Comparison of ENCODE assay signal across 8 cellular contexts in genomic region chr17:38750044-38750311, GRCh38. TPM values are rescaled to one million over a fixed set of nuclear protein-coding genes. Genes with fewer than 3 reads are reported as not detected.
DNase-seq lines count a peak whose midpoint lies in the region; ATAC-seq and TF ChIP-seq lines count a peak whose summit lies in the region.

No MANE protein-coding gene starts in this region.

- peaks cover 23% of the 10 kb centered on the region for H3K36me3 Mint-ChIP-seq in CD4-positive, alpha-beta T cell (ENCODE audit: low read depth)

- peak overlapping the region; percentile 99; the same call in 1 of the 2 replicates for H3K4me2 ChIP-seq in OCI-LY3 (ENCODE audit: low read length)

- peaks cover 52% of the 10 kb centered on the region for H3K79me2 ChIP-seq in OCI-LY3 (ENCODE audit: low read length)

- no peak for TF ChIP-seq CTCF in CD4-positive, alpha-beta T cell (IDR thresholded peaks at IDR 0.05)
- TF ChIP-seq CTCF in OCI-LY3 (IDR thresholded peaks at IDR 0.05; ENCODE audit: low read depth, low read length) (no peak), epithelial cell of esophagus (IDR thresholded peaks at IDR 0.05; ENCODE audit: insufficient read depth, low read depth, low read length, missing control alignments) (no peak), neutrophil (IDR thresholded peaks at IDR 0.05) (no peak)

- H3K9ac ChIP-seq in OCI-LY3 (ENCODE audit: low read length), result no peak overlapping the region

- no peak overlapping the region for H3K27ac Mint-ChIP-seq in CD4-positive, alpha-beta T cell

- intact Hi-C loops in CD4-positive, alpha-beta T cell (cut with DNase I, micrococcal nuclease), result loop anchor here (5.0 to 10.0 kb wide), 3 partner anchors 73 to 405 kb away; partner anchors contain the start of gene PLXDC1 (in 1 of the 2)

- H3K36me3 ChIP-seq in OCI-LY3 (replicated peaks; ENCODE audit: low read depth, low read length) (peaks cover 13% of the 10 kb centered on the region), neutrophil (peaks cover 17% of the 10 kb centered on the region)

- DNase-seq in CD4-positive, alpha-beta T cell, result no peak
- DNase-seq in epithelial cell of esophagus (ENCODE audit: low read depth) (no peak), kidney tubule cell (ENCODE audit: low spot score) (no peak), KBM-7 (no peak), GDM1 (lab: John Stamatoyannopoulos, UW) (no peak)

- CTCF ChIA-PET in CD4-positive, alpha-beta T cell (lab: Charles Lee), result interaction anchor here (1.2 kb wide), 1 partner anchor 15 kb away, joined by 3 read pairs; no protein-coding TSS in a partner anchor

- no peak overlapping the region for H2AFZ ChIP-seq in OCI-LY3 (ENCODE audit: low read depth, low read length)

- H3K27ac ChIP-seq in CD4-positive, alpha-beta T cell (ENCODE audit: low read depth, low read length), result no peak overlapping the region
- H3K27ac ChIP-seq in OCI-LY3 (ENCODE audit: low read length) (no peak overlapping the region), neutrophil (no peak overlapping the region)

- H3K4me3 Mint-ChIP-seq in CD4-positive, alpha-beta T cell, result peak overlapping the region; percentile 99

- in situ Hi-C loops in KBM-7 (cut with MboI; ENCODE audit: low pct_unique_long_range_greater_than_20kb, low sequenced_read_pairs), result no loop called here

- H3K27me3 Mint-ChIP-seq in CD4-positive, alpha-beta T cell, result peaks cover 44% of the 10 kb centered on the region

- H3K4me3 ChIP-seq in OCI-LY3 (ENCODE audit: low read length) (no peak overlapping the region), epithelial cell of esophagus (ENCODE audit: low read length) (peak overlapping the region; percentile 100), neutrophil (ENCODE audit: low read depth in 1 of 2, low read length in 1 of 2) (peak overlapping the region; percentile 41 to 64)

- H3K4me1 Mint-ChIP-seq in CD4-positive, alpha-beta T cell (ENCODE audit: low read depth), result peaks cover 51% of the 10 kb centered on the region

- POLR2A ChIA-PET in CD4-positive, alpha-beta T cell (lab: Charles Lee), result interaction anchor here (0.9 to 2.8 kb wide), 3 partner anchors 19 to 48 kb away, joined by 3 to 16 read pairs (median 6); partner anchors contain the start of gene CISD3

- H3K4me1 ChIP-seq in OCI-LY3 (ENCODE audit: low read length) (peaks cover 37% of the 10 kb centered on the region), neutrophil (ENCODE audit: control insufficient read depth in 1 of 2, insufficient read depth in 1 of 2, low read depth in 1 of 2, low read length in 1 of 2) (peaks cover 64 to 70% of the 10 kb centered on the region in 2 experiments)

- peaks cover 51% of the 10 kb centered on the region for H3K27me3 ChIP-seq in CD4-positive, alpha-beta T cell (ENCODE audit: control insufficient read depth, insufficient read depth, low read length)
- H3K27me3 ChIP-seq in OCI-LY3 (ENCODE audit: low read depth, low read length) (no peaks in the 10 kb centered on the region), neutrophil (peaks cover 70% of the 10 kb centered on the region)

- ATAC-seq in CD4-positive, alpha-beta T cell (ENCODE audit: poor library complexity), result no peak
- ATAC-seq in GM21515 (IDR thresholded peaks at IDR 0.05; ENCODE audit: unreplicated experiment), result no peak

- no peaks in the 10 kb centered on the region for H3K9me3 ChIP-seq in CD4-positive, alpha-beta T cell (ENCODE audit: control insufficient read depth, low read length)
- H3K9me3 ChIP-seq in OCI-LY3 (ENCODE audit: insufficient read depth, low read length) (no peaks in the 10 kb centered on the region), neutrophil (no peaks in the 10 kb centered on the region)

- H4K20me1 ChIP-seq in OCI-LY3 (ENCODE audit: insufficient read depth, low read length), result 0 out of 2 replicates have a peak, but pooled peaks cover 4% of the 10 kb centered on the region

- H3K9me3 Mint-ChIP-seq in CD4-positive, alpha-beta T cell, result no peaks in the 10 kb centered on the region

RNA-seq across cellular contexts. Expression of gene PCGF2, which starts 1.8 kb away (rescaled TPM):
- total RNA-seq in CD4-positive, alpha-beta T cell, result not detected

RNA-seq across cellular contexts. Expression of gene PSMB3, which starts 2.6 kb away (rescaled TPM):
- total RNA-seq in CD4-positive, alpha-beta T cell, result 10 to 100 TPM; 46.6 to 55.0 TPM

RNA-seq across cellular contexts. Expression of gene CISD3, which starts 19.8 kb away (rescaled TPM):
- 1 to 10 TPM; 4.7 to 5.7 TPM for total RNA-seq in CD4-positive, alpha-beta T cell

RNA-seq across cellular contexts. Expression of gene MLLT6, which starts 44.9 kb away (rescaled TPM):
- total RNA-seq in CD4-positive, alpha-beta T cell, result 100 to 1,000 TPM; 321 to 324 TPM

RNA-seq across cellular contexts. Expression of gene PIP4K2B, which starts 49.4 kb away (rescaled TPM):
- 10 to 100 TPM; 17.0 to 17.2 TPM for total RNA-seq in CD4-positive, alpha-beta T cell
